In genomic region chr16:8869212-8869987, GRCh38 we compare ENCODE assay signal across 8 cellular contexts. TPM values are rescaled to one million over a fixed set of nuclear protein-coding genes. Genes with fewer than 3 reads are reported as not detected.
A peak's percentile ranks its signal among the peaks of the same experiment; 100 is the strongest.
DNase-seq lines count a peak whose midpoint lies in the region; ATAC-seq, FAIRE-seq and TF ChIP-seq lines count a peak whose summit lies in the region.

No MANE protein-coding gene starts in this region.

- H3K27ac ChIP-seq in BLaER1: peak overlapping the region; percentile 88
- peak overlapping the region; percentile 63 for H3K27ac ChIP-seq in K562 (ENCODE audit: extremely low read depth, low read depth, low read length)

- no peaks in the 10 kb centered on the region for H3K27me3 Mint-ChIP-seq in mesothelial cell of epicardium (ENCODE audit: low read depth)

- WGBS in K562 (ENCODE audit: insufficient coverage, low coverage, missing lambda C conversion rate): 25% methylated on average over 19 of the region's 37 CpGs

- H3K9me1 ChIP-seq in K562 (ENCODE audit: control insufficient read depth, insufficient read depth, low read length): peaks cover 8% of the 10 kb centered on the region

- FAIRE-seq in K562 (lab: Jason Lieb, UNC): peak; percentile 51

- H2AFZ ChIP-seq in K562 (ENCODE audit: low read depth, low read length): peak overlapping the region; percentile 93

- H3K36me3 Mint-ChIP-seq in mesothelial cell of epicardium: no peaks in the 10 kb centered on the region

- peaks cover 38% of the 10 kb centered on the region for H3K79me2 ChIP-seq in K562 (ENCODE audit: control insufficient read depth, insufficient read depth, low read length)

- CTCF ChIA-PET in K562 (lab: Yijun Ruan, JAX; ENCODE audit: low intra/inter-chr PET ratio): no interaction called here

- peak overlapping the region; percentile 83 for H3K9ac ChIP-seq in BLaER1
- H3K9ac ChIP-seq in K562 (ENCODE audit: insufficient read depth in 1 of 2, low read depth in 2 of 2, low read length in 2 of 2): peak overlapping the region; percentile 67 to 83

- H3K4me1 ChIP-seq in BLaER1 (peaks cover 72% of the 10 kb centered on the region), K562 (replicated peaks in 1 of 2; ENCODE audit: control insufficient read depth in 2 of 2, insufficient read depth in 2 of 2, low read length in 2 of 2) (peaks cover 39 to 60% of the 10 kb centered on the region in 2 experiments)

- TF ChIP-seq POLR2A in K562 (conservative IDR thresholded peaks at IDR 0.05): no peak

- peaks cover 9% of the 10 kb centered on the region for H3K36me3 ChIP-seq in BLaER1
- H3K36me3 ChIP-seq in K562 (ENCODE audit: control insufficient read depth, insufficient read depth, low read length): peaks cover 8% of the 10 kb centered on the region; the same call in 1 of the 3 replicates

- in situ Hi-C loops in K562 (cut with MboI): no loop called here

- H3K4me3 ChIP-seq in BLaER1 (peak overlapping the region; percentile 83), K562 (peak overlapping the region; percentile 39)

- H3K4me1 Mint-ChIP-seq in mesothelial cell of epicardium: peaks cover 25% of the 10 kb centered on the region

- H4K20me1 ChIP-seq in BLaER1: peaks cover 30% of the 10 kb centered on the region
- H4K20me1 ChIP-seq in K562 (replicated peaks; ENCODE audit: control insufficient read depth, insufficient read depth, low read length): peaks cover 27% of the 10 kb centered on the region

- peak overlapping the region; percentile 79 for H3K27ac Mint-ChIP-seq in mesothelial cell of epicardium

- no peaks in the 10 kb centered on the region for H3K9me3 Mint-ChIP-seq in mesothelial cell of epicardium

- TF ChIP-seq RAD21 in K562 (CRISPR knock-in tag; conservative IDR thresholded peaks at IDR 0.05 in 1 of 2, IDR thresholded peaks at IDR 0.05 in 1 of 2): no peak

- TF ChIP-seq CTCF in K562 (IDR thresholded peaks at IDR 0.05 in 2 of 3, conservative IDR thresholded peaks at IDR 0.05 in 1 of 3; ENCODE audit: insufficient read depth in 2 of 3, low read depth in 1 of 3, low read length in 3 of 3) (peak in 2 of 3 experiments; percentile 26 to 74; a peak in 4 of 6 replicates), mesothelial cell of epicardium (IDR thresholded peaks at IDR 0.05; ENCODE audit: unreplicated experiment) (no peak)

- BruUV-seq in K562 (replicated peaks; lab: Mats Ljungman, UMichigan): no TSS peak

- H3K9me3 ChIP-seq in BLaER1: no peaks in the 10 kb centered on the region
- H3K9me3 ChIP-seq in K562 (replicated peaks; ENCODE audit: control insufficient read depth, insufficient read depth, low read depth, low read length): no peaks in the 10 kb centered on the region

- H3K4me2 ChIP-seq in BLaER1 (peak overlapping the region; percentile 99), K562 (ENCODE audit: insufficient read depth, low read length) (peak overlapping the region; percentile 77)

- peak overlapping the region; percentile 73 for H3K4me3 Mint-ChIP-seq in mesothelial cell of epicardium

- no peak for TF ChIP-seq EP300 in K562 (IDR thresholded peaks at IDR 0.05; ENCODE audit: low read length)

- POLR2A ChIA-PET in K562 (lab: Yijun Ruan, JAX): interaction anchor here (0.6 to 1.5 kb wide), 6 partner anchors 9 to 310 kb away, joined by 3 to 9 read pairs (median 3); no protein-coding TSS in a partner anchor

- no peaks in the 10 kb centered on the region for H3K27me3 ChIP-seq in BLaER1
- no peaks in the 10 kb centered on the region for H3K27me3 ChIP-seq in K562 (ENCODE audit: control insufficient read depth in 2 of 2, insufficient read depth in 2 of 2, low read length in 2 of 2)

- DNase-seq in HuH-7 (ENCODE audit: low spot score): peak; percentile 58
- peak; percentile 56 to 63 (median 62) for DNase-seq in K562 (ENCODE audit: extremely low read depth in 1 of 4, low spot score in 3 of 4)
- DNase-seq in mesothelial cell of epicardium (ENCODE audit: low spot score in 2 of 2, unreplicated experiment in 2 of 2): no peak
- no peak for DNase-seq in NCI-H1048 (lab: John Stamatoyannopoulos, UW)

- intact Hi-C loops in K562 (cut with micrococcal nuclease): no loop called here

- ATAC-seq in K562 (peak; percentile 49), HG03108 (IDR thresholded peaks at IDR 0.05; ENCODE audit: unreplicated experiment) (no peak), GM18861 (IDR thresholded peaks at IDR 0.05; ENCODE audit: unreplicated experiment) (no peak), GM21381 (IDR thresholded peaks at IDR 0.05; ENCODE audit: unreplicated experiment) (no peak)

TF ChIP-seq in K562, 482 proteins besides CTCF, POLR2A, EP300 and RAD21 (continues in another document):
- peak; percentile 90 for TF ChIP-seq ZBTB33 (CRISPR knock-in tag; IDR thresholded peaks at IDR 0.05)
- no peak for TF ChIP-seq KAT2B (IDR thresholded peaks at IDR 0.05; ENCODE audit: low read depth, low read length)
- TF ChIP-seq MYC (IDR thresholded peaks at IDR 0.05; ENCODE audit: low read depth, low read length): peak; percentile 14; the same call in 1 of the 2 replicates
- no peak for TF ChIP-seq MYC (CRISPR knock-in tag; IDR thresholded peaks at IDR 0.05; ENCODE audit: borderline replicate concordance, low read depth)
- peak; percentile 73 for TF ChIP-seq ZNF512 (tag; IDR thresholded peaks at IDR 0.05)
- no peak for TF ChIP-seq CBX1 (IDR thresholded peaks at IDR 0.05; ENCODE audit: low read depth)

RNA-seq across cellular contexts. Expression of gene CARHSP1, which starts 0.6 kb away (rescaled TPM):
- total RNA-seq in K562 (2011; cell fraction: chromatin; rRNA removed; ENCODE audit: low replicate concordance): 20.8 and 44.6 TPM in 2 replicates
- 34.7 and 35.1 TPM in 2 replicates for total RNA-seq in K562 (2011; cell fraction: nucleolus; rRNA removed)
- total RNA-seq in K562 (2011; cell fraction: nucleoplasm; rRNA removed): 29.4 and 42.3 TPM in 2 replicates
- total RNA-seq in K562 (2014; rRNA removed) (112 and 114 TPM in 2 replicates), K562 (2014; rRNA removed; fragmentation: Illumina TruSeq; extraction: Trizol) (27.0 and 41.1 TPM in 2 replicates), K562 (2015; rRNA removed; fragmentation: Illumina TruSeq; extraction: Trizol) (65.2 and 68.5 TPM in 2 replicates), K562 (2021) (74.5 and 78.0 TPM in 2 replicates), mesothelial cell of epicardium (78.6 to 84.2 TPM (median 80.3 TPM) in 3 replicates)
- polyA plus RNA-seq in K562 (2011; rRNA removed) (37.0 and 40.8 TPM in 2 replicates), K562 (2014; fragmentation: Illumina TruSeq; extraction: Trizol) (40.4 and 87.0 TPM in 2 replicates), K562 (2014; fragmentation: Nextera tagmentation; extraction: Ambion mirVana) (10 to 100 TPM in 1 of 2 experiments, 1 to 10 TPM in 1; 5.8 to 17.1 TPM), K562 (2014; rRNA removed) (97.9 and 104 TPM in 2 replicates)
- polyA plus RNA-seq in K562 (2011; cell fraction: cytosol; rRNA removed): 46.0 and 113 TPM in 2 replicates
- polyA plus RNA-seq in K562 (2011; cell fraction: nucleus; rRNA removed): 25.6 and 34.1 TPM in 2 replicates
- polyA plus RNA-seq in K562 (2012): 72.1 and 96.6 TPM in 2 replicates
- polyA minus RNA-seq in K562 (2011; rRNA and poly(A)+ RNA removed): 39.1 and 58.1 TPM in 2 replicates
- 34.9 and 36.6 TPM in 2 replicates for polyA minus RNA-seq in K562 (2011; cell fraction: cytosol; rRNA and poly(A)+ RNA removed)
- 12.1 and 17.4 TPM in 2 replicates for polyA minus RNA-seq in K562 (2011; cell fraction: nucleus; rRNA and poly(A)+ RNA removed)

RNA-seq across cellular contexts. Expression of gene LITAFD, which starts 12.8 kb away (rescaled TPM):
- total RNA-seq in K562 (2011; cell fraction: chromatin; rRNA removed; ENCODE audit: low replicate concordance): not detected in 2 replicates
- not detected in 2 replicates for total RNA-seq in K562 (2011; cell fraction: nucleolus; rRNA removed)
- not detected in 2 replicates for total RNA-seq in K562 (2011; cell fraction: nucleoplasm; rRNA removed)
- total RNA-seq in K562 (2014; rRNA removed) (not detected in 2 replicates), K562 (2014; rRNA removed; fragmentation: Illumina TruSeq; extraction: Trizol) (not detected in 2 replicates), K562 (2015; rRNA removed; fragmentation: Illumina TruSeq; extraction: Trizol) (not detected in 2 replicates), K562 (2021) (not detected in 2 replicates), mesothelial cell of epicardium (not detected in 3 replicates)
- polyA plus RNA-seq in K562 (2011; rRNA removed) (not detected in 2 replicates), K562 (2014; fragmentation: Illumina TruSeq; extraction: Trizol) (not detected in 2 replicates), K562 (2014; fragmentation: Nextera tagmentation; extraction: Ambion mirVana) (not detected), K562 (2014; rRNA removed) (not detected in 2 replicates)
- polyA plus RNA-seq in K562 (2011; cell fraction: cytosol; rRNA removed): not detected in 2 replicates
- polyA plus RNA-seq in K562 (2011; cell fraction: nucleus; rRNA removed): not detected in 2 replicates
- not detected in 2 replicates for polyA plus RNA-seq in K562 (2012)
- polyA minus RNA-seq in K562 (2011; rRNA and poly(A)+ RNA removed): not detected in 2 replicates
- polyA minus RNA-seq in K562 (2011; cell fraction: cytosol; rRNA and poly(A)+ RNA removed): not detected in 2 replicates
- polyA minus RNA-seq in K562 (2011; cell fraction: nucleus; rRNA and poly(A)+ RNA removed): not detected in 2 replicates

Comparison
In these comparisons a context has a peak if more than half of its experiments do, and no peak if none do; other contexts are left out.
1. DNase-seq: peak in HuH-7 (single experiment) and K562 (4 of 4); none in mesothelial cell of epicardium (0 of 2) and NCI-H1048 (single experiment).